In genomic region chr20:25220021-25220730, GRCh38 we compare ENCODE assay signal across 10 cellular contexts. TPM values are rescaled to one million over a fixed set of nuclear protein-coding genes. Genes with fewer than 3 reads are reported as not detected.
DNase-seq lines count a peak whose midpoint lies in the region; ATAC-seq and TF ChIP-seq lines count a peak whose summit lies in the region.
"Had no signal": no experiment of that assay in that cellular context is flagged by ENCODE, and none has a peak within 500 bp of the region (broad histone marks: within the 10 kb centered on the region; RNA-seq: fewer than 3 reads in every experiment).

No MANE protein-coding gene starts in this region.

- no peaks in the 10 kb centered on the region for H3K9me3 ChIP-seq in colonic mucosa
- H3K9me3 ChIP-seq: adrenal gland had no signal

- CTCF ChIA-PET in activated naive CD4-positive, alpha-beta T cell treated with anti-CD3 and anti-CD28 coated beads for 36 hours (lab: Charles Lee): no interaction called here

- H3K4me3 ChIP-seq in colonic mucosa: no peak overlapping the region
- H3K4me3 ChIP-seq: adrenal gland had no signal

- TF ChIP-seq CTCF in colonic mucosa (IDR thresholded peaks at IDR 0.05): peak; percentile 13

- H3K9me3 Mint-ChIP-seq in activated naive CD4-positive, alpha-beta T cell treated with anti-CD3 and anti-CD28 coated beads for 36 hours: no peaks in the 10 kb centered on the region

- peaks cover 5% of the 10 kb centered on the region for H3K4me1 Mint-ChIP-seq in activated naive CD4-positive, alpha-beta T cell treated with anti-CD3 and anti-CD28 coated beads for 36 hours (ENCODE audit: low read depth)

- H3K27ac ChIP-seq in colonic mucosa: peak overlapping the region; percentile 22

- H3K36me3 ChIP-seq in colonic mucosa: peaks cover 4% of the 10 kb centered on the region

- intact Hi-C loops in activated naive CD4-positive, alpha-beta T cell treated with anti-CD3 and anti-CD28 coated beads for 36 hours (cut with micrococcal nuclease): no loop called here
- intact Hi-C loops in colonic mucosa (cut with DNase I): no loop called here

- H3K36me3 Mint-ChIP-seq in activated naive CD4-positive, alpha-beta T cell treated with anti-CD3 and anti-CD28 coated beads for 36 hours (ENCODE audit: low read depth): peaks cover 8% of the 10 kb centered on the region

- ATAC-seq in GM19455 (IDR thresholded peaks at IDR 0.05; ENCODE audit: unreplicated experiment) (no peak), GM21423 (IDR thresholded peaks at IDR 0.05; ENCODE audit: unreplicated experiment) (no peak)

- H3K4me3 Mint-ChIP-seq in activated naive CD4-positive, alpha-beta T cell treated with anti-CD3 and anti-CD28 coated beads for 36 hours: no peak overlapping the region

- H3K4me1 ChIP-seq in colonic mucosa: no peaks in the 10 kb centered on the region
- H3K4me1 ChIP-seq: adrenal gland had no signal

- no peak overlapping the region for H3K27ac Mint-ChIP-seq in activated naive CD4-positive, alpha-beta T cell treated with anti-CD3 and anti-CD28 coated beads for 36 hours

- no peaks in the 10 kb centered on the region for H3K27me3 Mint-ChIP-seq in activated naive CD4-positive, alpha-beta T cell treated with anti-CD3 and anti-CD28 coated beads for 36 hours (ENCODE audit: low read depth)

- peak overlapping the region in 1 of 2 donors; percentile 35 for H3K9ac ChIP-seq in colonic mucosa (ENCODE audit: low read depth in 2 of 2, low read length in 2 of 2)

- DNase-seq in activated naive CD4-positive, alpha-beta T cell treated with Interleukin-2 at 50 U/mL for 16 hours: peak; percentile 15
- DNase-seq in activated naive CD4-positive, alpha-beta T cell treated with anti-CD3 and anti-CD28 coated beads for 36 hours: no peak
- peak; percentile 54 for DNase-seq in NAMALWA (ENCODE audit: low spot score)
- DNase-seq in colonic mucosa: no peak
- peak; percentile 72 for DNase-seq in smooth muscle cell of the brain vasculature (ENCODE audit: low read depth, low spot score)
- DNase-seq in stimulated activated naive CD4-positive, alpha-beta T cell treated with Interleukin-2 at 50 U/mL for 16 hours (lab: John Stamatoyannopoulos, UW): no peak
- DNase-seq: occipital lobe had no signal

- H3K27me3 ChIP-seq in colonic mucosa: no peaks in the 10 kb centered on the region
- H3K27me3 ChIP-seq: adrenal gland had no signal

RNA-seq across cellular contexts. Expression of gene ENTPD6, which starts 24.7 kb away (rescaled TPM):
- total RNA-seq in activated naive CD4-positive, alpha-beta T cell treated with anti-CD3 and anti-CD28 coated beads for 36 hours: 10 to 100 TPM; 63.6 to 66.6 TPM
- total RNA-seq in colonic mucosa: 100 to 1,000 TPM; 120 to 201 TPM

RNA-seq across cellular contexts. Expression of gene PYGB, which starts 27.7 kb away (rescaled TPM):
- 10 to 100 TPM; 19.6 to 20.0 TPM for total RNA-seq in activated naive CD4-positive, alpha-beta T cell treated with anti-CD3 and anti-CD28 coated beads for 36 hours
- 100 to 1,000 TPM; 211 to 295 TPM for total RNA-seq in colonic mucosa

Comparison
In these comparisons a context has a peak if more than half of its experiments do, and no peak if none do; other contexts are left out.
1. DNase-seq: peak in activated naive CD4-positive, alpha-beta T cell treated with Interleukin-2 at 50 U/mL for 16 hours (single experiment), NAMALWA (single experiment) and smooth muscle cell of the brain vasculature (single experiment); none in activated naive CD4-positive, alpha-beta T cell treated with anti-CD3 and anti-CD28 coated beads for 36 hours (single experiment), colonic mucosa (single experiment) and stimulated activated naive CD4-positive, alpha-beta T cell treated with Interleukin-2 at 50 U/mL for 16 hours (single experiment).
2. RNA of gene PYGB, which starts 27.7 kb away (total RNA-seq): 211 to 295 TPM in colonic mucosa; 19.6 to 20.0 TPM in activated naive CD4-positive, alpha-beta T cell treated with anti-CD3 and anti-CD28 coated beads for 36 hours; every median in the first group is over 10 times any median in the second.